In the genomic region with DNA sequence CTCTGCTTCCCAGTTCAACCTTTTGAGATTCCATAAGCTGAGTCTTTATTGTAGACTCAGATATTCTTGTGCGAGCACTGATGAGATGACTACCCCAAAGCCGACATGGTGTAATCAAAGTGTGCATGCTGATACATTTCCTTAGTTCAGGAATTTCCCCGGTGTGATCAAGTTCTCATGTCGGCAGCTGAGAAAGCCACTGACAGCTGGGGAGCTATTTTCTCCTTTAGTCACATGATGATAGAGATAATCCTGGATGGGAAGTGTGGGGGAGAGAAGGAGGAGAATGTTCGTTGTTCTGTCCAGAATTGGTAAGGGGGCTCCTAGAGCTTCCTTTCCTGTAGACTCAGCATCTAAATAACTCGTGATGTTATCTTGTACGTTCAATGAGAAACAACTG, we compare ENCODE assay signal across 18 cellular contexts. TPM values are rescaled to one million over a fixed set of nuclear protein-coding genes. Genes with fewer than 3 reads are reported as not detected.
A peak's percentile ranks its signal among the peaks of the same experiment; 100 is the strongest.
DNase-seq lines count a peak whose midpoint lies in the region; ATAC-seq, FAIRE-seq and TF ChIP-seq lines count a peak whose summit lies in the region.
"Had no signal": no experiment of that assay in that cellular context is flagged by ENCODE, and none has a peak within 500 bp of the region (broad histone marks: within the 10 kb centered on the region; RNA-seq: fewer than 3 reads in every experiment).

No MANE protein-coding gene starts in this region.

- in situ Hi-C loops in KBM-7 (cut with MboI; ENCODE audit: low pct_unique_long_range_greater_than_20kb, low sequenced_read_pairs) = no loop called here

- H3K4me3 ChIP-seq in epithelial cell of esophagus (ENCODE audit: low read length) = no peak overlapping the region

- no peaks in the 10 kb centered on the region for H3K4me1 Mint-ChIP-seq in stimulated activated naive B cell treated with anti-CD40 and anti-IgM and Interleukin-4, amounts not matched to agents 10 μg/mL and 1 μg/mL and 100 μg/mL, for 72 hours
- H3K4me1 Mint-ChIP-seq: stimulated activated naive CD8-positive, alpha-beta T cell treated with anti-CD3 and anti-CD28 coated beads, Interleukin-15, amount 100 ng/mL, for 72 hours had no signal

- no peak for FAIRE-seq in D721Med (lab: Jason Lieb, UNC)
- FAIRE-seq: TTC549 had no signal

- peaks cover 15% of the 10 kb centered on the region in 2 donors for H3K27me3 Mint-ChIP-seq in stimulated activated naive B cell treated with anti-CD40 and anti-IgM and Interleukin-4, amounts not matched to agents 10 μg/mL and 1 μg/mL and 100 μg/mL, for 72 hours

- H3K9me3 Mint-ChIP-seq in stimulated activated naive B cell treated with anti-CD40 and anti-IgM and Interleukin-4, amounts not matched to agents 10 μg/mL and 1 μg/mL and 100 μg/mL, for 72 hours = no peaks in the 10 kb centered on the region
- H3K9me3 Mint-ChIP-seq: stimulated activated naive CD8-positive, alpha-beta T cell treated with anti-CD3 and anti-CD28 coated beads, Interleukin-15, amount 100 ng/mL, for 72 hours had no signal

- no peak for ATAC-seq in stimulated activated naive B cell treated with anti-CD40 and anti-IgM and Interleukin-4, amounts not matched to agents 10 μg/mL and 1 μg/mL and 100 μg/mL, for 72 hours (replicated peaks)
- no peak for ATAC-seq in GM19397 (IDR thresholded peaks at IDR 0.05; ENCODE audit: unreplicated experiment)
- ATAC-seq: HCT116; stimulated activated naive CD8-positive, alpha-beta T cell treated with anti-CD3 and anti-CD28 coated beads, Interleukin-15, amount 100 ng/mL, for 72 hours had no signal

- no peak overlapping the region for H3K27ac Mint-ChIP-seq in stimulated activated naive B cell treated with anti-CD40 and anti-IgM and Interleukin-4, amounts not matched to agents 10 μg/mL and 1 μg/mL and 100 μg/mL, for 72 hours
- H3K27ac Mint-ChIP-seq: stimulated activated naive CD8-positive, alpha-beta T cell treated with anti-CD3 and anti-CD28 coated beads, Interleukin-15, amount 100 ng/mL, for 72 hours had no signal

- no peak for TF ChIP-seq CTCF in D721Med (IDR thresholded peaks at IDR 0.05; ENCODE audit: insufficient read depth, missing control alignments)
- no peak for TF ChIP-seq CTCF in epithelial cell of esophagus (IDR thresholded peaks at IDR 0.05; ENCODE audit: insufficient read depth, low read depth, low read length, missing control alignments)

- H3K4me3 Mint-ChIP-seq in stimulated activated naive B cell treated with anti-CD40 and anti-IgM and Interleukin-4, amounts not matched to agents 10 μg/mL and 1 μg/mL and 100 μg/mL, for 72 hours = no peak overlapping the region
- H3K4me3 Mint-ChIP-seq: stimulated activated naive CD8-positive, alpha-beta T cell treated with anti-CD3 and anti-CD28 coated beads, Interleukin-15, amount 100 ng/mL, for 72 hours had no signal

- no peaks in the 10 kb centered on the region for H3K36me3 Mint-ChIP-seq in stimulated activated naive B cell treated with anti-CD40 and anti-IgM and Interleukin-4, amounts not matched to agents 10 μg/mL and 1 μg/mL and 100 μg/mL, for 72 hours

- DNase-seq in D721Med (ENCODE audit: insufficient read length, low spot score) = peak; percentile 29
- peak; percentile 89 for DNase-seq in NCI-H226
- peak; percentile 80 for DNase-seq in epithelial cell of esophagus (ENCODE audit: low read depth)
- peak; percentile 1 for DNase-seq in occipital lobe (lab: John Stamatoyannopoulos, UW)
- no peak for DNase-seq in stimulated activated naive B cell treated with anti-CD40 and anti-IgM and Interleukin-4, amounts not matched to agents 10 μg/mL and 1 μg/mL and 100 μg/mL, for 72 hours
- no peak for DNase-seq in KBM-7
- no peak for DNase-seq in cerebellar cortex (ENCODE audit: low spot score)
- DNase-seq: aorta; C1 segment of cervical spinal cord; DMS79; foreskin fibroblast; KG1; mesendoderm; NCI-H1417; stimulated activated naive CD8-positive, alpha-beta T cell treated with anti-CD3 and anti-CD28 coated beads, Interleukin-15, amount 100 ng/mL, for 72 hours had no signal

RNA-seq across cellular contexts. Expression of a gene that starts 7.7 kb away (rescaled TPM):
- total RNA-seq in occipital lobe = 33.7 TPM

Comparison
In these comparisons a context has a peak if more than half of its experiments do, and no peak if none do; other contexts are left out.
1. DNase-seq: peak in D721Med (single experiment), NCI-H226 (single experiment), epithelial cell of esophagus (single experiment) and occipital lobe (single experiment); none in stimulated activated naive B cell treated with anti-CD40 and anti-IgM and Interleukin-4, amounts not matched to agents 10 μg/mL and 1 μg/mL and 100 μg/mL, for 72 hours (single experiment), KBM-7 (single experiment) and cerebellar cortex (single experiment).